In the genomic region with DNA sequence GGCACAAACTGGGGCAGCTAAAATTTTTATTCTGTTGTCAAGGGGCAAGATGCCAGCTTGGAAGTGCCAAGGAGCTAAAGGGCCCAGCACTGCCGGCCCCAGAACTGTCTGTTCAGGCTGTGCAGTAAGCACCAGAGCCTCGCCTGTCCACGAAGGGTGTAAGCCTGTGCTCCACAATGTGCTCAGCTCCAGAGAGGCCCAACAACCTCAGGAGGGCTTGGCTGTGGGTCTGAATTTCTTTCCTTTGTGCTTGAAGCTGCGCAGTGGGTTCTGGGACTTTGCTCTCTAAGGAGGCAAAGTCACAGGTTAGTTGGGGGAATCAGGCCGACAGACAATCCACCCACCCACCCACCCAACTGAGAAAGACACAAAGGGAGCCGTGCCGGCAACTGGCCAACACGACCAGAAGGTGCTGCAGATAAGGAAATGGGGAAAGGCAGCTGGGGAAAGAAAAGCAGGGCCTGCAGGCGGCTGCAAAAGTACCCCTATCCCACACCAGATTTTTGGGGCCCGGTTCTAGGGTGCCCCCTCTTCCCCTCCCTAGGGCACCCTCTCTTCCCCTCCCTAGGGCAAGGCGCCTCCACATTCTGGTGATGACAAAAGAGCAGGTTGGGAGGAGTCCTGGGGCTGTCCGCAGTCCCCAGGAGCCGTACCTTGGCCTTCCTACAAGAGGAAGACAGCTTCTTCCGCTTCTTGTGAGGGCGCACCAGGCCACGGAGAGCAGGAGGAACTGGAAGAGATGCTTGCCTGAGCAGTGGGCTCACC, we compare ENCODE assay signal across 1 cellular context.
TF ChIP-seq lines count a peak whose summit lies in the region.

No MANE protein-coding gene starts in this region.

TF ChIP-seq in HepG2, 621 proteins besides CTCF, POLR2A, EP300 and RAD21:
- TF ChIP-seq FOSL2 (CRISPR knock-in tag; IDR thresholded peaks at IDR 0.05) (peak; percentile 1; the same call in 1 of the 2 replicates), RCOR2 (CRISPR knock-in tag; IDR thresholded peaks at IDR 0.05) (no peak), GABPA (IDR thresholded peaks at IDR 0.05; ENCODE audit: low read depth, low read length) (no peak), GABPA (CRISPR knock-in tag; IDR thresholded peaks at IDR 0.05; ENCODE audit: low read depth) (no peak), ZFP90 (CRISPR knock-in tag; IDR thresholded peaks at IDR 0.05; ENCODE audit: borderline replicate concordance) (0 out of 2 replicates have a peak, but pooled peaks have one; percentile 15), ZNF614 (CRISPR knock-in tag; IDR thresholded peaks at IDR 0.05; ENCODE audit: borderline replicate concordance) (peak; percentile 7; the same call in 1 of the 2 replicates), ZKSCAN5 (CRISPR knock-in tag; IDR thresholded peaks at IDR 0.05) (no peak), MYC (CRISPR knock-in tag; IDR thresholded peaks at IDR 0.05; ENCODE audit: borderline replicate concordance) (0 out of 2 replicates have a peak, but pooled peaks have one; percentile 4), IRX3 (CRISPR knock-in tag; IDR thresholded peaks at IDR 0.05; ENCODE audit: borderline replicate concordance, low read depth) (no peak), RBAK (CRISPR knock-in tag; IDR thresholded peaks at IDR 0.05) (no peak), KDM2A (CRISPR knock-in tag; IDR thresholded peaks at IDR 0.05; ENCODE audit: borderline replicate concordance, low read depth) (no peak), BRCA1 (CRISPR knock-in tag; IDR thresholded peaks at IDR 0.05) (no peak), ZNF205 (CRISPR knock-in tag; IDR thresholded peaks at IDR 0.05) (no peak)
- TF ChIP-seq, protein P1, sequence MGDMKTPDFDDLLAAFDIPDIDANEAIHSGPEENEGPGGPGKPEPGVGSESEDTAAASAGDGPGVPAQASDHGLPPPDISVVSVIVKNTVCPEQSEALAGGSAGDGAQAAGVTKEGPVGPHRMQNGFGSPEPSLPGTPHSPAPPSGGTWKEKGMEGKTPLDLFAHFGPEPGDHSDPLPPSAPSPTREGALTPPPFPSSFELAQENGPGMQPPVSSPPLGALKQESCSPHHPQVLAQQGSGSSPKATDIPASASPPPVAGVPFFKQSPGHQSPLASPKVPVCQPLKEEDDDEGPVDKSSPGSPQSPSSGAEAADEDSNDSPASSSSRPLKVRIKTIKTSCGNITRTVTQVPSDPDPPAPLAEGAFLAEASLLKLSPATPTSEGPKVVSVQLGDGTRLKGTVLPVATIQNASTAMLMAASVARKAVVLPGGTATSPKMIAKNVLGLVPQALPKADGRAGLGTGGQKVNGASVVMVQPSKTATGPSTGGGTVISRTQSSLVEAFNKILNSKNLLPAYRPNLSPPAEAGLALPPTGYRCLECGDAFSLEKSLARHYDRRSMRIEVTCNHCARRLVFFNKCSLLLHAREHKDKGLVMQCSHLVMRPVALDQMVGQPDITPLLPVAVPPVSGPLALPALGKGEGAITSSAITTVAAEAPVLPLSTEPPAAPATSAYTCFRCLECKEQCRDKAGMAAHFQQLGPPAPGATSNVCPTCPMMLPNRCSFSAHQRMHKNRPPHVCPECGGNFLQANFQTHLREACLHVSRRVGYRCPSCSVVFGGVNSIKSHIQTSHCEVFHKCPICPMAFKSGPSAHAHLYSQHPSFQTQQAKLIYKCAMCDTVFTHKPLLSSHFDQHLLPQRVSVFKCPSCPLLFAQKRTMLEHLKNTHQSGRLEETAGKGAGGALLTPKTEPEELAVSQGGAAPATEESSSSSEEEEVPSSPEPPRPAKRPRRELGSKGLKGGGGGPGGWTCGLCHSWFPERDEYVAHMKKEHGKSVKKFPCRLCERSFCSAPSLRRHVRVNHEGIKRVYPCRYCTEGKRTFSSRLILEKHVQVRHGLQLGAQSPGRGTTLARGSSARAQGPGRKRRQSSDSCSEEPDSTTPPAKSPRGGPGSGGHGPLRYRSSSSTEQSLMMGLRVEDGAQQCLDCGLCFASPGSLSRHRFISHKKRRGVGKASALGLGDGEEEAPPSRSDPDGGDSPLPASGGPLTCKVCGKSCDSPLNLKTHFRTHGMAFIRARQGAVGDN (CRISPR knock-in tag; IDR thresholded peaks at IDR 0.05) = peak; percentile 7; the same call in 1 of the 2 replicates
- TF ChIP-seq, protein P2, sequence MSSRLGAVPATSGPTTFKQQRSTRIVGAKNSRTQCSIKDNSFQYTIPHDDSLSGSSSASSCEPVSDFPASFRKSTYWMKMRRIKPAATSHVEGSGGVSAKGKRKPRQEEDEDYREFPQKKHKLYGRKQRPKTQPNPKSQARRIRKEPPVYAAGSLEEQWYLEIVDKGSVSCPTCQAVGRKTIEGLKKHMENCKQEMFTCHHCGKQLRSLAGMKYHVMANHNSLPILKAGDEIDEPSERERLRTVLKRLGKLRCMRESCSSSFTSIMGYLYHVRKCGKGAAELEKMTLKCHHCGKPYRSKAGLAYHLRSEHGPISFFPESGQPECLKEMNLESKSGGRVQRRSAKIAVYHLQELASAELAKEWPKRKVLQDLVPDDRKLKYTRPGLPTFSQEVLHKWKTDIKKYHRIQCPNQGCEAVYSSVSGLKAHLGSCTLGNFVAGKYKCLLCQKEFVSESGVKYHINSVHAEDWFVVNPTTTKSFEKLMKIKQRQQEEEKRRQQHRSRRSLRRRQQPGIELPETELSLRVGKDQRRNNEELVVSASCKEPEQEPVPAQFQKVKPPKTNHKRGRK (CRISPR knock-in tag; IDR thresholded peaks at IDR 0.05) = no peak
